In the genomic region with DNA sequence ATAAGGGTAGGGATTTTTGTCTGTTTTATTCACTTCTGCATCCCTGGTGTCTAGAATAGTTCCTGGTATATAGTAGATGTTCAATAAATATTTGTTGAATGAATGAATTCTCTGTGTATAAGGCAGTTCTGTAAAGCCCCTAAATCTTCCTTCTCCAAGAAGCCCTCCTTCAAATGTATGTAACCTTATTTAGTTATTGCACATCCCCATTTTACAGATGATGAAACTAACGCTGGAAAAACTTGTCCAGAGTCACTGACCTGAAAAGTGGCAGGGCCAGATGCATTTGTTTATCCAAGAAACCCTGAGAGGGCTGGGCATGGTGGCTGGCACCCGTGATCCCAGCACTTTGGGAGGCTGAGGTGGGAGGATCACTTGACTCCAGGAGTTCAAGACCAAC, we compare ENCODE assay signal across 1 cellular context.
A peak's percentile ranks its signal among the peaks of the same experiment; 100 is the strongest.
TF ChIP-seq lines count a peak whose summit lies in the region.

No MANE protein-coding gene starts in this region.

TF ChIP-seq in A549, 52 proteins besides CTCF, POLR2A, EP300 and RAD21:
- TF ChIP-seq FOXS1 (CRISPR knock-in tag; IDR thresholded peaks at IDR 0.05): no peak
- no peak for TF ChIP-seq MAFK (IDR thresholded peaks at IDR 0.05; ENCODE audit: partially characterized antibody)
- TF ChIP-seq NFE2L2 (conservative IDR thresholded peaks at IDR 0.05; ENCODE audit: low read length): no peak
- TF ChIP-seq SMC3 (IDR thresholded peaks at IDR 0.05): no peak
- no peak for TF ChIP-seq EHMT2 (IDR thresholded peaks at IDR 0.05; ENCODE audit: low read depth)
- 0 out of 2 replicates have a peak, but pooled peaks have one; percentile 39 for TF ChIP-seq HDAC2 (IDR thresholded peaks at IDR 0.05)
- TF ChIP-seq CBX2 (IDR thresholded peaks at IDR 0.05; ENCODE audit: borderline replicate concordance, low read depth): no peak
- TF ChIP-seq ZNF302 (CRISPR knock-in tag; IDR thresholded peaks at IDR 0.05): no peak
- no peak for TF ChIP-seq TP53 (CRISPR knock-in tag; IDR thresholded peaks at IDR 0.05)
- TF ChIP-seq KDM1A (IDR thresholded peaks at IDR 0.05; ENCODE audit: low read depth): peak; percentile 71; the same call in 1 of the 2 replicates
- TF ChIP-seq, protein P1, sequence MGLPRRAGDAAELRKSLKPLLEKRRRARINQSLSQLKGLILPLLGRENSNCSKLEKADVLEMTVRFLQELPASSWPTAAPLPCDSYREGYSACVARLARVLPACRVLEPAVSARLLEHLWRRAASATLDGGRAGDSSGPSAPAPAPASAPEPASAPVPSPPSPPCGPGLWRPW (IDR thresholded peaks at IDR 0.05): no peak
- TF ChIP-seq ZC3H11A (IDR thresholded peaks at IDR 0.05): no peak
- no peak for TF ChIP-seq NPAS2 (CRISPR knock-in tag; IDR thresholded peaks at IDR 0.05; ENCODE audit: borderline replicate concordance)
- TF ChIP-seq, protein P2, sequence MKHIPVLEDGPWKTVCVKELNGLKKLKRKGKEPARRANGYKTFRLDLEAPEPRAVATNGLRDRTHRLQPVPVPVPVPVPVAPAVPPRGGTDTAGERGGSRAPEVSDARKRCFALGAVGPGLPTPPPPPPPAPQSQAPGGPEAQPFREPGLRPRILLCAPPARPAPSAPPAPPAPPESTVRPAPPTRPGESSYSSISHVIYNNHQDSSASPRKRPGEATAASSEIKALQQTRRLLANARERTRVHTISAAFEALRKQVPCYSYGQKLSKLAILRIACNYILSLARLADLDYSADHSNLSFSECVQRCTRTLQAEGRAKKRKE (CRISPR knock-in tag; IDR thresholded peaks at IDR 0.05; ENCODE audit: low read depth): no peak
